Comparison of ENCODE assay signal across 11 cellular contexts in the genomic region with DNA sequence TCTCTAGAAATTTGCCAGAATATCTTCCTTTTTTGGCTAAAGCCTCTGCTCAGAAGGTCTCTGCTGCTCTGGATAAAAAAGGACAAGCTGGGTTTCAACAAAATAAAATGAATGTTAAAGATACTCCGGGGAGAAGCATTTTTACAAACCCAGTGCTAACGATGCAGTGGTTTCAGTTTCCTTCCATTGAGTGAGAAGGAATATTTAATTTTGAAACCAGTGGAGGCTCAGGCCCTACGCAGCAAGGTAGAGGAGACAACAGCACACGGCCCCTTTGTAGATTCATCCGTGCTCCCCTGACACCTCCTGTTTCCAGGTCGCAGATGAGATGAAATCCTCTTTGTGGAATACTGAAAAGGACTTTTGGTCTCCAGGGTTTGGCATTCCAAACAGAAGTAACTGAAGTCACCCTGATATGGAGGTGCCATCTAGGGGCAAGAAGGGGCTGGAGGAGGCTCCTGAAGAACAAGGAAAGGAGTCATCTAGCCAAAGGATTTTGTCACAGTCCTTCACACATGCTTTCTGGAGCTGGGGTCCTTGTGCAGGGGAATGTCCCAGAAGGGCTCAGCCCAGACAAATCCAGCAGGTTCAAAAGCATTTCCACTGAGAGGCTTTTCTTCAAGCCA.
DNase-seq lines count a peak whose midpoint lies in the region; ATAC-seq and TF ChIP-seq lines count a peak whose summit lies in the region.
"Had no signal": no experiment of that assay in that cellular context is flagged by ENCODE, and none has a peak within 500 bp of the region (broad histone marks: within the 10 kb centered on the region; RNA-seq: fewer than 3 reads in every experiment).

No MANE protein-coding gene starts in this region.

- H3K27ac ChIP-seq in SK-N-SH (ENCODE audit: low read depth in 2 of 2, low read length in 1 of 2), result no peak overlapping the region
- peak overlapping the region in 2 of 5 donors; percentile 31 to 44 for H3K27ac ChIP-seq in stomach

- TF ChIP-seq POLR2A in stomach (IDR thresholded peaks at IDR 0.05), result no peak

- H3K36me3 ChIP-seq in SK-N-SH (replicated peaks in 1 of 2; ENCODE audit: control insufficient read depth in 1 of 2, insufficient read depth in 2 of 2, low read length in 1 of 2) (no peaks in the 10 kb centered on the region), stomach (no peaks in the 10 kb centered on the region)

- CTCF ChIA-PET in SK-N-SH (lab: Yijun Ruan, JAX), result no interaction called here

- H3K4me3 ChIP-seq in SK-N-SH (ENCODE audit: low read depth in 2 of 2, low read length in 1 of 2) (no peak overlapping the region), stomach (peak overlapping the region; percentile 0 to 16 (median 10))

- H3K9me3 ChIP-seq in SK-N-SH (no peaks in the 10 kb centered on the region), stomach (no peaks in the 10 kb centered on the region)

- H3K4me2 ChIP-seq in SK-N-SH, result no peak overlapping the region

- H3F3A ChIP-seq in SK-N-SH (replicated peaks; ENCODE audit: insufficient read depth), result no peaks in the 10 kb centered on the region

- no peaks in the 10 kb centered on the region for H3K79me2 ChIP-seq in SK-N-SH (ENCODE audit: insufficient read depth)

- 69% methylated on average over 6 of the region's 6 CpGs for WGBS in SK-N-SH (ENCODE audit: low lambda C conversion rate)
- 28 to 42% (median 33%) methylated on average over 6 of the region's 6 CpGs for WGBS in stomach, 5 donors

- H4K20me1 ChIP-seq in SK-N-SH (ENCODE audit: insufficient read depth), result no peaks in the 10 kb centered on the region

- TF ChIP-seq CTCF in SK-N-SH (IDR thresholded peaks at IDR 0.05), result peak; percentile 33
- TF ChIP-seq CTCF in stomach (IDR thresholded peaks at IDR 0.05), result no peak

- TF ChIP-seq RAD21 in SK-N-SH (IDR thresholded peaks at IDR 0.05; ENCODE audit: low read length), result 0 out of 2 replicates have a peak, but pooled peaks have one; percentile 14

- no peak overlapping the region for H3K9ac ChIP-seq in SK-N-SH

- H2AFZ ChIP-seq in SK-N-SH (ENCODE audit: low read depth), result no peak overlapping the region

- no peaks in the 10 kb centered on the region for H3K9me2 ChIP-seq in SK-N-SH

- DNase-seq in NCI-H1092 treated with DMSO at 0.1 percent for 48 hours (lab: John Stamatoyannopoulos, UW), result peak; percentile 22
- no peak for DNase-seq in NCI-H1092 (lab: John Stamatoyannopoulos, UW)
- no peak for DNase-seq in SK-N-SH
- no peak for DNase-seq in left ventricle myocardium superior
- DNase-seq in stomach, result no peak
- DNase-seq in NCI-H1105 treated with DMSO at 0.1 percent for 48 hours (lab: John Stamatoyannopoulos, UW), result no peak
- no peak for DNase-seq in superior temporal gyrus (ENCODE audit: extremely low spot score)
- DNase-seq in NCI-H2029 (lab: John Stamatoyannopoulos, UW), result no peak
- DNase-seq: foreskin melanocyte, NCI-H1436, nephron progenitor cell had no signal

- ATAC-seq in left ventricle myocardium superior, result peak; percentile 30

- intact Hi-C loops in left ventricle myocardium superior (cut with micrococcal nuclease) (no loop called here), stomach (cut with DNase I; ENCODE audit: low total_unique reads) (no loop called here)

- POLR2A ChIA-PET in SK-N-SH (lab: Yijun Ruan, JAX), result no interaction called here

- peaks cover 0 to 16% of the 10 kb centered on the region in 2 experiments; a peak in 1 of 4 replicates for H3K4me1 ChIP-seq in SK-N-SH (ENCODE audit: control insufficient read depth in 1 of 2, insufficient read depth in 2 of 2, low read depth in 1 of 2, low read length in 1 of 2)
- H3K4me1 ChIP-seq in stomach, result peaks cover 0 to 11% (median 4%) of the 10 kb centered on the region in 4 donors

- H3K27me3 ChIP-seq in SK-N-SH (ENCODE audit: insufficient read depth), result 0 out of 2 replicates have a peak, but pooled peaks cover 15% of the 10 kb centered on the region
- H3K27me3 ChIP-seq in stomach, result no peaks in the 10 kb centered on the region

- TF ChIP-seq EP300 in SK-N-SH (IDR thresholded peaks at IDR 0.05; ENCODE audit: borderline replicate concordance in 1 of 2, low read depth in 1 of 2, low read length in 1 of 2) (no peak), stomach (IDR thresholded peaks at IDR 0.05) (no peak)

TF ChIP-seq in SK-N-SH, 30 proteins besides CTCF, POLR2A, EP300 and RAD21:
- TF ChIP-seq MEF2A (IDR thresholded peaks at IDR 0.05; ENCODE audit: borderline replicate concordance, low read depth), result no peak
- no peak for TF ChIP-seq JUND (IDR thresholded peaks at IDR 0.05)
- TF ChIP-seq, protein P1, sequence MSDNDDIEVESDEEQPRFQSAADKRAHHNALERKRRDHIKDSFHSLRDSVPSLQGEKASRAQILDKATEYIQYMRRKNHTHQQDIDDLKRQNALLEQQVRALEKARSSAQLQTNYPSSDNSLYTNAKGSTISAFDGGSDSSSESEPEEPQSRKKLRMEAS (IDR thresholded peaks at IDR 0.05; ENCODE audit: low read depth), result no peak
- TF ChIP-seq MXI1 (IDR thresholded peaks at IDR 0.05; ENCODE audit: low read depth, low read length), result no peak
- TF ChIP-seq, protein P2, sequence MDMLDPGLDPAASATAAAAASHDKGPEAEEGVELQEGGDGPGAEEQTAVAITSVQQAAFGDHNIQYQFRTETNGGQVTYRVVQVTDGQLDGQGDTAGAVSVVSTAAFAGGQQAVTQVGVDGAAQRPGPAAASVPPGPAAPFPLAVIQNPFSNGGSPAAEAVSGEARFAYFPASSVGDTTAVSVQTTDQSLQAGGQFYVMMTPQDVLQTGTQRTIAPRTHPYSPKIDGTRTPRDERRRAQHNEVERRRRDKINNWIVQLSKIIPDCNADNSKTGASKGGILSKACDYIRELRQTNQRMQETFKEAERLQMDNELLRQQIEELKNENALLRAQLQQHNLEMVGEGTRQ (IDR thresholded peaks at IDR 0.05; ENCODE audit: borderline replicate concordance, low read depth, low read length), result no peak
- TF ChIP-seq TEAD4 (IDR thresholded peaks at IDR 0.05; ENCODE audit: borderline replicate concordance, insufficient read depth), result no peak
- no peak for TF ChIP-seq SMC3 (IDR thresholded peaks at IDR 0.05; ENCODE audit: low read depth, low read length)
- no peak for TF ChIP-seq ELF1 (IDR thresholded peaks at IDR 0.05)
- TF ChIP-seq, protein P3, sequence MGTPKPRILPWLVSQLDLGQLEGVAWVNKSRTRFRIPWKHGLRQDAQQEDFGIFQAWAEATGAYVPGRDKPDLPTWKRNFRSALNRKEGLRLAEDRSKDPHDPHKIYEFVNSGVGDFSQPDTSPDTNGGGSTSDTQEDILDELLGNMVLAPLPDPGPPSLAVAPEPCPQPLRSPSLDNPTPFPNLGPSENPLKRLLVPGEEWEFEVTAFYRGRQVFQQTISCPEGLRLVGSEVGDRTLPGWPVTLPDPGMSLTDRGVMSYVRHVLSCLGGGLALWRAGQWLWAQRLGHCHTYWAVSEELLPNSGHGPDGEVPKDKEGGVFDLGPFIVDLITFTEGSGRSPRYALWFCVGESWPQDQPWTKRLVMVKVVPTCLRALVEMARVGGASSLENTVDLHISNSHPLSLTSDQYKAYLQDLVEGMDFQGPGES (IDR thresholded peaks at IDR 0.05; ENCODE audit: low read depth, low read length), result no peak
- TF ChIP-seq, protein P4, sequence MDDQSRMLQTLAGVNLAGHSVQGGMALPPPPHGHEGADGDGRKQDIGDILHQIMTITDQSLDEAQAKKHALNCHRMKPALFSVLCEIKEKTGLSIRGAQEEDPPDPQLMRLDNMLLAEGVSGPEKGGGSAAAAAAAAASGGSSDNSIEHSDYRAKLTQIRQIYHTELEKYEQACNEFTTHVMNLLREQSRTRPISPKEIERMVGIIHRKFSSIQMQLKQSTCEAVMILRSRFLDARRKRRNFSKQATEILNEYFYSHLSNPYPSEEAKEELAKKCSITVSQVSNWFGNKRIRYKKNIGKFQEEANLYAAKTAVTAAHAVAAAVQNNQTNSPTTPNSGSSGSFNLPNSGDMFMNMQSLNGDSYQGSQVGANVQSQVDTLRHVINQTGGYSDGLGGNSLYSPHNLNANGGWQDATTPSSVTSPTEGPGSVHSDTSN (IDR thresholded peaks at IDR 0.05), result no peak

Comparison
In these comparisons a context has a peak if more than half of its experiments do, and no peak if none do; other contexts are left out.
1. H3K4me3 ChIP-seq: peak in stomach (4 of 4); none in SK-N-SH (0 of 2).